In the genomic region with DNA sequence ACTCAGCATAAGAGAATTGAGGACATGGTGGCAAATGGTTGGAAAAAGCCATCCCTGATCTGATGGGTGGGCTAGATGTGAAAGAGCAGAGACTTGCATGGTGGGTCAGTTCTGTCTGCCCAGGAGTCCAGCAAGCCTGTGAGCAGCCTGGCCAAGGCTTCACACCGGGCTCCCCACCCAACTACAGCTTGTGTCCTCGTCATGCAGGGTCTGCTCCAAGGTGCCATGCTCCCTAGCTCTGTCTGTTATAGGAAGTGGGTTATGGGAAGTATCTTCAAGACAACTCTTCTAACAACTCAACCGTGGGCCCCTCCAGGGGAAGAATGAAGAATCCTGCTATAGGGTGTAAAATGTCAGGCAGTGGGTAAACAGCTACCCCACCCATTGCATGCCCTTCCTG, we compare ENCODE assay signal across 17 cellular contexts.
DNase-seq lines count a peak whose midpoint lies in the region; ATAC-seq and TF ChIP-seq lines count a peak whose summit lies in the region.
"Had no signal": no experiment of that assay in that cellular context is flagged by ENCODE, and none has a peak within 500 bp of the region (broad histone marks: within the 10 kb centered on the region; RNA-seq: fewer than 3 reads in every experiment).

No MANE protein-coding gene starts in this region.

- H3K9me3 ChIP-seq in mesenchymal stem cell (ENCODE audit: control insufficient read depth, low read length) (no peaks in the 10 kb centered on the region), sigmoid colon (no peaks in the 10 kb centered on the region)
- H3K9me3 ChIP-seq: BLaER1 had no signal

- no peak overlapping the region for H2BK15ac ChIP-seq in mesenchymal stem cell (ENCODE audit: low read depth, poor library complexity, severe bottlenecking)

- H3K9ac ChIP-seq in mesenchymal stem cell (ENCODE audit: low read length): no peak overlapping the region
- H3K9ac ChIP-seq: BLaER1, GM23248 had no signal

- H3K18ac ChIP-seq in mesenchymal stem cell (ENCODE audit: low read depth in 1 of 2, low read length in 2 of 2): no peak overlapping the region

- no peak for TF ChIP-seq EP300 in sigmoid colon (IDR thresholded peaks at IDR 0.05)

- H3K4me3 ChIP-seq in mesenchymal stem cell (ENCODE audit: insufficient read depth in 1 of 2, low read depth in 1 of 2, low read length in 2 of 2) (no peak overlapping the region), sigmoid colon (no peak overlapping the region)
- H3K4me3 ChIP-seq: BLaER1, GM12878, GM23248 had no signal

- H2AK5ac ChIP-seq in mesenchymal stem cell (ENCODE audit: low read length, severe bottlenecking): no peak overlapping the region

- peak overlapping the region; percentile 59 for H4K91ac ChIP-seq in mesenchymal stem cell (ENCODE audit: low read length)

- no peak overlapping the region for H3K4me2 ChIP-seq in mesenchymal stem cell (ENCODE audit: low read length, poor library complexity, severe bottlenecking)
- H3K4me2 ChIP-seq: BLaER1 had no signal

- intact Hi-C loops in cardiac septum (cut with DNase I): no loop called here
- intact Hi-C loops in Right ventricle myocardium superior (cut with DNase I): no loop called here
- intact Hi-C loops in sigmoid colon (cut with DNase I): no loop called here

- H2BK120ac ChIP-seq in mesenchymal stem cell (ENCODE audit: low read depth, low read length): no peak overlapping the region

- no peak overlapping the region for H3K23ac ChIP-seq in mesenchymal stem cell (ENCODE audit: low read length in 2 of 2)

- H3K4ac ChIP-seq in mesenchymal stem cell (ENCODE audit: low read depth in 1 of 2, low read length in 2 of 2): no peak overlapping the region

- no peak overlapping the region for H2AFZ ChIP-seq in mesenchymal stem cell (ENCODE audit: low read depth, low read length)
- H2AFZ ChIP-seq: GM23248 had no signal

- H3K36me3 ChIP-seq in mesenchymal stem cell (ENCODE audit: control insufficient read depth in 1 of 2, insufficient read depth in 2 of 2, low read depth in 1 of 2, low read length in 2 of 2) (no peaks in the 10 kb centered on the region), sigmoid colon (no peaks in the 10 kb centered on the region)

- ATAC-seq in Right ventricle myocardium superior (ENCODE audit: poor library complexity): no peak
- ATAC-seq: GM12878 had no signal

- no peak for TF ChIP-seq POLR2A in sigmoid colon (IDR thresholded peaks at IDR 0.05)

- no peak overlapping the region for H2BK12ac ChIP-seq in mesenchymal stem cell (ENCODE audit: low read length in 2 of 2)

- no peak overlapping the region for H4K8ac ChIP-seq in mesenchymal stem cell (ENCODE audit: low read length)

- peak overlapping the region in 1 of 2 experiments; percentile 31 for H3K14ac ChIP-seq in mesenchymal stem cell (ENCODE audit: low read length in 2 of 2)

- H3K27me3 ChIP-seq in mesenchymal stem cell (ENCODE audit: control insufficient read depth in 1 of 2, insufficient read depth in 1 of 2, low read length in 2 of 2): peaks cover 14 to 20% of the 10 kb centered on the region in 2 experiments
- H3K27me3 ChIP-seq in sigmoid colon: no peaks in the 10 kb centered on the region
- H3K27me3 ChIP-seq: BLaER1 had no signal

- no peaks in the 10 kb centered on the region for H3K4me1 ChIP-seq in mesenchymal stem cell (ENCODE audit: control insufficient read depth, insufficient read depth, low read depth, low read length)
- H3K4me1 ChIP-seq in sigmoid colon: no peaks in the 10 kb centered on the region
- H3K4me1 ChIP-seq: BLaER1 had no signal

- H3K27ac ChIP-seq in mesenchymal stem cell (ENCODE audit: low read length, poor library complexity, severe bottlenecking) (no peak overlapping the region), sigmoid colon (no peak overlapping the region)
- H3K27ac ChIP-seq: BLaER1, GM23248 had no signal

- no peak for TF ChIP-seq CTCF in sigmoid colon (IDR thresholded peaks at IDR 0.05)

- H2BK5ac ChIP-seq in mesenchymal stem cell (ENCODE audit: low read depth, low read length, poor library complexity, severe bottlenecking): no peak overlapping the region

- DNase-seq in cardiac septum (ENCODE audit: low spot score): peak; percentile 24
- DNase-seq in Right ventricle myocardium superior: no peak
- DNase-seq in mesenchymal stem cell: no peak
- DNase-seq in sigmoid colon: peak; percentile 11
- DNase-seq in amniotic stem cell (lab: John Stamatoyannopoulos, UW): no peak
- DNase-seq in cerebellar cortex (ENCODE audit: low spot score): no peak
- DNase-seq in DMS 273 (lab: John Stamatoyannopoulos, UW; ENCODE audit: unreplicated experiment): no peak
- DNase-seq: 8988T; Calu3; CD4-positive, alpha-beta memory T cell; DMS 273 treated with DMSO at 0.1 percent for 48 hours; DMS53; DND-41; HCEC 1CT had no signal

- H3K79me1 ChIP-seq in mesenchymal stem cell (replicated peaks; ENCODE audit: low read length, poor library complexity, severe bottlenecking): no peaks in the 10 kb centered on the region

- no CpG with 5 or more reads among the region's 3 CpGs for whole genome bisulfite sequencing in mesenchymal stem cell
- WGBS in sigmoid colon, 2 donors: 67 to 79% methylated on average over 3 of the region's 3 CpGs

Comparison
In these comparisons a context has a peak if more than half of its experiments do, and no peak if none do; other contexts are left out.
1. DNase-seq: peak in cardiac septum (single experiment) and sigmoid colon (single experiment); none in Right ventricle myocardium superior (single experiment), mesenchymal stem cell (single experiment), amniotic stem cell (single experiment), cerebellar cortex (single experiment) and DMS 273 (single experiment).